ENCODE assay signal across 23 cellular contexts in the genomic region with DNA sequence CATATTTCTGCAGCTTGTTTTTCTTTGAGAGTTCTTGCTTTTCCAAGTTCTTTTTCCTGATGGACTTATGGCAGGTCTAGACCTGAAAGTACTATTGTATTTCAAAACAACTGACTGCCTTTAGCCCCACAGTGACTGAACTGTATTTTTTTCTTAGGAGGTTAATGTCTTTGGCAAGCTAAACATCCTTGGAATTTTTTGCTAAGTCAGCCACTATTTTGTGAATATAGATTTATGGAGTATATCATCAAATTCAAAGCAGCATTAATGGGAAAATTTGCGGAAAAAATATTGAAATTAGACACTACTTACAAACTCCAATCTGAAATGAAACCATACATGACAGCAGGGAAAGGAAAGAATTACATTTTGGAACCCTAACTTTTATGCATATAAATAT. TPM values are rescaled to one million over a fixed set of nuclear protein-coding genes. Genes with fewer than 3 reads are reported as not detected.
DNase-seq lines count a peak whose midpoint lies in the region; ATAC-seq, FAIRE-seq and TF ChIP-seq lines count a peak whose summit lies in the region.
"Had no signal": no experiment of that assay in that cellular context is flagged by ENCODE, and none has a peak within 500 bp of the region (broad histone marks: within the 10 kb centered on the region; RNA-seq: fewer than 3 reads in every experiment).

No MANE protein-coding gene starts in this region.

- H2AFZ ChIP-seq in IMR-90 (replicated peaks; ENCODE audit: low read length, poor library complexity) (no peak overlapping the region), mammary epithelial cell (ENCODE audit: low read depth, low read length) (no peak overlapping the region), keratinocyte (ENCODE audit: control insufficient read depth, low read length) (no peak overlapping the region)

- POLR2A ChIA-PET in IMR-90 (lab: Charles Lee; ENCODE audit: unreplicated experiment) = interaction anchor here (0.6 kb wide), 1 partner anchor 157 kb away, joined by 21 read pairs; no protein-coding TSS in a partner anchor

- H2BK5ac ChIP-seq in IMR-90 (ENCODE audit: low read depth, low read length, poor library complexity, severe bottlenecking) = no peak overlapping the region

- no peaks in the 10 kb centered on the region for H3K9me3 ChIP-seq in IMR-90 (ENCODE audit: control insufficient read depth, insufficient read depth, low read length)
- no peaks in the 10 kb centered on the region for H3K9me3 ChIP-seq in mammary epithelial cell (replicated peaks; ENCODE audit: insufficient read depth, low read length)
- H3K9me3 ChIP-seq in keratinocyte (ENCODE audit: control insufficient read depth, low read depth, low read length) = no peaks in the 10 kb centered on the region
- H3K9me3 ChIP-seq: Peyer's patch, SJSA1 had no signal

- no CpG with 5 or more reads among the region's 1 CpG for WGBS in IMR-90 (ENCODE audit: extremely low coverage in 2 of 2, insufficient read length in 1 of 2), 2 experiments
- 0% methylated on average over 1 of the region's 1 CpG for WGBS in mammary epithelial cell (ENCODE audit: low coverage, missing lambda C conversion rate)

- 0 out of 2 replicates have a peak, but pooled peaks cover 1% of the 10 kb centered on the region for H3K4me1 ChIP-seq in IMR-90 (ENCODE audit: control insufficient read depth, insufficient read depth, low read length)
- H3K4me1 ChIP-seq in mammary epithelial cell (ENCODE audit: insufficient read depth, low read length) = peaks cover 16% of the 10 kb centered on the region
- peaks cover 8% of the 10 kb centered on the region for H3K4me1 ChIP-seq in keratinocyte (ENCODE audit: control insufficient read depth, extremely low read depth, insufficient read depth, low read length)

- no peak overlapping the region for H4K91ac ChIP-seq in IMR-90 (ENCODE audit: insufficient read depth, low read depth, low read length)

- no peak overlapping the region for H2BK120ac ChIP-seq in IMR-90 (ENCODE audit: low read depth, low read length)

- intact Hi-C loops in IMR-90 (cut with micrococcal nuclease) = no loop called here
- intact Hi-C loops in mammary epithelial cell (cut with micrococcal nuclease) = no loop called here

- H3K79me1 ChIP-seq in IMR-90 (ENCODE audit: low read depth in 1 of 2, low read length in 2 of 2) = peaks cover 11 to 54% of the 10 kb centered on the region in 2 experiments

- TF ChIP-seq POLR2A in IMR-90 (IDR thresholded peaks at IDR 0.05; ENCODE audit: low read depth, low read length) = no peak

- H2BK15ac ChIP-seq in IMR-90 (ENCODE audit: low read depth, low read length) = no peak overlapping the region

- TF ChIP-seq RAD21 in IMR-90 (IDR thresholded peaks at IDR 0.05; ENCODE audit: low read length) = no peak

- no peak overlapping the region for H3K4me2 ChIP-seq in IMR-90 (ENCODE audit: low read depth, low read length)
- H3K4me2 ChIP-seq in mammary epithelial cell (ENCODE audit: insufficient read depth, low read depth, low read length) = peak overlapping the region; percentile 77
- no peak overlapping the region for H3K4me2 ChIP-seq in keratinocyte (ENCODE audit: control insufficient read depth, extremely low read depth, insufficient read depth, low read depth, low read length)

- H3K27me3 ChIP-seq in IMR-90 (ENCODE audit: control insufficient read depth, insufficient read depth, low read length) (no peaks in the 10 kb centered on the region), mammary epithelial cell (ENCODE audit: insufficient read depth, low read length) (no peaks in the 10 kb centered on the region), keratinocyte (ENCODE audit: control insufficient read depth, extremely low read depth, insufficient read depth, low read length) (no peaks in the 10 kb centered on the region)
- H3K27me3 ChIP-seq: Peyer's patch, SJSA1 had no signal

- ATAC-seq in IMR-90 (ENCODE audit: low read depth) = no peak

- BruUV-seq in IMR-90 (replicated peaks; lab: Mats Ljungman, UMichigan) (no TSS peak), mammary epithelial cell (replicated peaks; lab: Mats Ljungman, UMichigan) (no TSS peak)

- H3K27ac ChIP-seq in IMR-90 (ENCODE audit: insufficient read depth, low read length) = no peak overlapping the region
- no peak overlapping the region for H3K27ac ChIP-seq in mammary epithelial cell (ENCODE audit: insufficient read depth, low read depth, low read length)
- H3K27ac ChIP-seq in keratinocyte (ENCODE audit: control insufficient read depth, insufficient read depth, low read length) = no peak overlapping the region
- H3K27ac ChIP-seq: Peyer's patch, SJSA1 had no signal

- H4K20me1 ChIP-seq in IMR-90 (ENCODE audit: insufficient read depth, low read length) = peaks cover 38% of the 10 kb centered on the region; the same call in 1 of the 2 replicates
- no peaks in the 10 kb centered on the region for H4K20me1 ChIP-seq in mammary epithelial cell (ENCODE audit: insufficient read depth, low read length)
- H4K20me1 ChIP-seq in keratinocyte (ENCODE audit: control insufficient read depth, extremely low read depth, insufficient read depth, low read length) = no peaks in the 10 kb centered on the region

- FAIRE-seq in keratinocyte (lab: Jason Lieb, UNC) = peak; percentile 67

- H2AK9ac ChIP-seq in IMR-90 (replicated peaks; ENCODE audit: low read depth, low read length, poor library complexity) = no peak overlapping the region

- H3K79me2 ChIP-seq in mammary epithelial cell (ENCODE audit: insufficient read depth, low read length) (peaks cover 93% of the 10 kb centered on the region), keratinocyte (ENCODE audit: control insufficient read depth, insufficient read depth, low read length) (peaks cover 63% of the 10 kb centered on the region)

- CTCF ChIA-PET in IMR-90 (lab: Yijun Ruan, JAX) (interaction anchor here (0.5 to 0.6 kb wide), 2 partner anchors 83 to 91 kb away, joined by 4 to 5 read pairs; no protein-coding TSS in a partner anchor), mammary epithelial cell (lab: Charles Lee; ENCODE audit: low non-redundant PET) (no interaction called here)

- H2BK20ac ChIP-seq in IMR-90 (ENCODE audit: low read depth, low read length) = no peak overlapping the region

- in situ Hi-C loops in IMR-90 (cut with MboI; ENCODE audit: low sequenced_read_pairs) = no loop called here
- in situ Hi-C loops in mammary epithelial cell (cut with MboI; ENCODE audit: low sequenced_read_pairs in 2 of 2) = no loop called here

- H3K36me3 ChIP-seq in IMR-90 (ENCODE audit: control insufficient read depth, insufficient read depth, low read length) = no peaks in the 10 kb centered on the region
- H3K36me3 ChIP-seq in mammary epithelial cell (ENCODE audit: insufficient read depth, low read length) = no peaks in the 10 kb centered on the region
- H3K36me3 ChIP-seq in keratinocyte (ENCODE audit: control insufficient read depth in 2 of 2, extremely low read depth in 1 of 2, insufficient read depth in 2 of 2, low read length in 2 of 2) = no peaks in the 10 kb centered on the region
- H3K36me3 ChIP-seq: Peyer's patch, SJSA1 had no signal

- DNase-seq in NCI-H1105 treated with DMSO at 0.1 percent for 48 hours (lab: John Stamatoyannopoulos, UW) (peak; percentile 7), NCI-H1105 (lab: John Stamatoyannopoulos, UW) (no peak), IMR-90 (no peak), mammary epithelial cell (no peak), keratinocyte (ENCODE audit: low read depth, low spot score) (no peak), DMS153 (lab: John Stamatoyannopoulos, UW) (no peak), medulla oblongata (ENCODE audit: extremely low spot score) (no peak), NCI-H146 treated with DMSO at 0.1 percent for 48 hours (lab: John Stamatoyannopoulos, UW; ENCODE audit: unreplicated experiment) (no peak)
- DNase-seq: 8988T; AML-193; C1 segment of cervical spinal cord; Calu3; CD8-positive, alpha-beta memory T cell; DMS79; H7; HFFc6; KG1; MV-4-11; NCI-H187; NCI-H345; NCI-H524 treated with DMSO at 0.1 percent for 48 hours; Peyer's patch had no signal

- no peak overlapping the region for H3K18ac ChIP-seq in IMR-90 (ENCODE audit: low read depth, low read length)

- H3K4me3 ChIP-seq in IMR-90 (ENCODE audit: insufficient read depth, low read depth, low read length) (no peak overlapping the region), mammary epithelial cell (replicated peaks in 1 of 3; ENCODE audit: insufficient read depth in 1 of 3, low read depth in 2 of 3, low read length in 3 of 3) (peak overlapping the region in 2 of 3 experiments; percentile 19 to 30), keratinocyte (ENCODE audit: control insufficient read depth in 2 of 3, extremely low read depth in 1 of 3, insufficient read depth in 2 of 3, low read depth in 1 of 3, low read length in 3 of 3) (no peak overlapping the region)
- H3K4me3 ChIP-seq: Peyer's patch, SJSA1 had no signal

- H3K23ac ChIP-seq in IMR-90 (ENCODE audit: low read depth, low read length) = no peak overlapping the region

- H4K8ac ChIP-seq in IMR-90 (ENCODE audit: low read depth in 2 of 2, low read length in 2 of 2) = no peak overlapping the region

- TF ChIP-seq CTCF in IMR-90 (conservative IDR thresholded peaks at IDR 0.05; ENCODE audit: low read depth, low read length) (no peak), mammary epithelial cell (conservative IDR thresholded peaks at IDR 0.05 in 1 of 2, IDR thresholded peaks at IDR 0.05 in 1 of 2; ENCODE audit: extremely low read depth in 1 of 2, insufficient read depth in 1 of 2, low read depth in 1 of 2, low read length in 2 of 2) (no peak), keratinocyte (optimal IDR thresholded peaks at IDR 0.05 in 1 of 3, IDR thresholded peaks at IDR 0.05 in 1 of 3, conservative IDR thresholded peaks at IDR 0.05 in 1 of 3; ENCODE audit: extremely low read depth in 1 of 3, insufficient read depth in 2 of 3, low read length in 3 of 3) (no peak)

- no peak overlapping the region for H2AK5ac ChIP-seq in IMR-90 (ENCODE audit: low read depth, low read length)

- no peak overlapping the region for H3K14ac ChIP-seq in IMR-90 (replicated peaks; ENCODE audit: low read depth, low read length)

- H3K9ac ChIP-seq in IMR-90 (ENCODE audit: low read depth, low read length) (no peak overlapping the region), mammary epithelial cell (ENCODE audit: insufficient read depth, low read length) (peak overlapping the region; percentile 12), keratinocyte (ENCODE audit: control insufficient read depth, extremely low read depth, insufficient read depth, low read length) (no peak overlapping the region)

- H3K4ac ChIP-seq in IMR-90 (ENCODE audit: low read depth, low read length) = no peak overlapping the region

- no peak overlapping the region for H4K5ac ChIP-seq in IMR-90 (ENCODE audit: low read depth, low read length)

- H3K9me1 ChIP-seq in IMR-90 (ENCODE audit: insufficient read depth, low read length) (peaks cover 3% of the 10 kb centered on the region; the same call in 1 of the 2 replicates), keratinocyte (ENCODE audit: control insufficient read depth, extremely low read depth, insufficient read depth, low read length) (no peaks in the 10 kb centered on the region)

- dilution Hi-C loops in IMR-90 (cut with HindIII; ENCODE audit: low sequenced_read_pairs, unreplicated experiment) = no loop called here
- dilution Hi-C loops in mammary epithelial cell (cut with HindIII; ENCODE audit: low sequenced_read_pairs) = no loop called here
- dilution Hi-C loops in keratinocyte (cut with MboI; ENCODE audit: extremely low pct_ligation_motif_present, low sequenced_read_pairs) = no loop called here

- H3K56ac ChIP-seq in IMR-90 (ENCODE audit: extremely low read depth, insufficient read depth, low read length) = no peak overlapping the region

RNA-seq across cellular contexts. Expression of a gene that starts 8.6 kb away (rescaled TPM):
- total RNA-seq in IMR-90 (2012; rRNA removed) (22.4 and 28.6 TPM in 2 replicates), mammary epithelial cell (10 to 100 TPM; 20.0 to 24.7 TPM)
- polyA plus RNA-seq in IMR-90 (2012; rRNA removed) (4.1 and 5.7 TPM in 2 replicates), mammary epithelial cell (6.4 TPM), keratinocyte (7.5 to 12.0 TPM (median 7.7 TPM) in 3 replicates)
- 0.62 and 0.86 TPM in 2 replicates for polyA plus RNA-seq in IMR-90 (2012; cell fraction: cytosol; rRNA removed)
- 0.70 and 7.1 TPM in 2 replicates for polyA plus RNA-seq in IMR-90 (2012; cell fraction: nucleus; rRNA removed; ENCODE audit: low replicate concordance)
- polyA minus RNA-seq in mammary epithelial cell (24.8 TPM), keratinocyte (1.4 to 21.1 TPM (median 9.5 TPM) in 3 replicates)
- polyA plus RNA-seq in keratinocyte (2011; ENCODE audit: low read depth) = 16.1 TPM
- polyA plus RNA-seq in keratinocyte (2011; cell fraction: cytosol; rRNA removed) = 5.9 and 12.7 TPM in 2 replicates
- 9.3 and 12.0 TPM in 2 replicates for polyA plus RNA-seq in keratinocyte (2011; cell fraction: nucleus; rRNA removed)
- polyA plus RNA-seq in keratinocyte (2012; ENCODE audit: low replicate concordance) = 7.8 and 9.7 TPM in 2 replicates
- 18.4 TPM for polyA minus RNA-seq in keratinocyte (2011; cell fraction: cytosol; rRNA and poly(A)+ RNA removed)
- 14.0 and 23.7 TPM in 2 replicates for polyA minus RNA-seq in keratinocyte (2011; cell fraction: nucleus; rRNA and poly(A)+ RNA removed)

Comparison
In these comparisons a context has a peak if more than half of its experiments do, and no peak if none do; other contexts are left out.
1. H3K4me3 ChIP-seq: peak in mammary epithelial cell (2 of 3); none in IMR-90 (single experiment) and keratinocyte (0 of 3).